ENCODE assay signal across 9 cellular contexts in the genomic region with DNA sequence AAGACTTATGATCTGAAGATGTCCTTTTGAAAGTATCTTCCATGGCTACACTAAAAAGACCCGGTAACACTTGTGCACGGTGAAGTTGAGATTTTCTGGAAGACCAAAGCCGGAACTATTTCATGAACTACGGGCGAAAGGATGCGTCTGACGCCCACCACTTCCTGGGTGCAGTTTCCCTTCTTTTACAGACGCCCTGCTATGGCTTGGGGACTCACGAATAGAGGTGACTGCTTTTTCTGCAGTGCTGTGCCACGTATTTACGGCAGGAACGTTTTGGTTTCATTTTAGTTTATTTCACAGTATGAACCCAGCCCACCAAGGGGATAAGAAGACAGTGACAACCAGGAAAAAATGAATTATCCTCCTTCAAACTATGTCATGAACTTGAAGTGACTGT.
A peak's percentile ranks its signal among the peaks of the same experiment; 100 is the strongest.
DNase-seq lines count a peak whose midpoint lies in the region; ATAC-seq and TF ChIP-seq lines count a peak whose summit lies in the region.
"Had no signal": no experiment of that assay in that cellular context is flagged by ENCODE, and none has a peak within 500 bp of the region (broad histone marks: within the 10 kb centered on the region; RNA-seq: fewer than 3 reads in every experiment).

No MANE protein-coding gene starts in this region.

- no peaks in the 10 kb centered on the region for H3K9me3 ChIP-seq in CD8-positive, alpha-beta T cell (ENCODE audit: low read length)
- no peaks in the 10 kb centered on the region for H3K9me3 ChIP-seq in T-helper 17 cell (ENCODE audit: control insufficient read depth, low read length, poor library complexity, severe bottlenecking)
- no peaks in the 10 kb centered on the region for H3K9me3 ChIP-seq in osteoblast (ENCODE audit: low read depth, low read length)

- CTCF ChIA-PET in CD8-positive, alpha-beta T cell (lab: Charles Lee): interaction anchor here (0.8 to 2.9 kb wide), 4 partner anchors 10 to 45 kb away, joined by 3 to 11 read pairs (median 8); no protein-coding TSS in a partner anchor

- POLR2A ChIA-PET in CD8-positive, alpha-beta T cell (lab: Charles Lee): interaction anchor here (1.0 kb wide), 1 partner anchor 11 kb away, joined by 3 read pairs; no protein-coding TSS in a partner anchor

- H3K79me2 ChIP-seq in osteoblast (ENCODE audit: insufficient read depth, low read length): peaks cover 48% of the 10 kb centered on the region

- no peaks in the 10 kb centered on the region for H3K27me3 Mint-ChIP-seq in CD8-positive, alpha-beta T cell (ENCODE audit: low read depth)
- H3K27me3 Mint-ChIP-seq in T-helper 17 cell: no peaks in the 10 kb centered on the region

- peaks cover 33% of the 10 kb centered on the region for H3K4me1 Mint-ChIP-seq in CD8-positive, alpha-beta T cell (ENCODE audit: low read depth)
- peaks cover 13% of the 10 kb centered on the region for H3K4me1 Mint-ChIP-seq in T-helper 17 cell

- no peaks in the 10 kb centered on the region for H3K9me3 Mint-ChIP-seq in CD8-positive, alpha-beta T cell

- peak; percentile 93 for ATAC-seq in CD8-positive, alpha-beta T cell
- peak; percentile 90 for ATAC-seq in T-helper 17 cell
- no peak for ATAC-seq in GM21515 (IDR thresholded peaks at IDR 0.05; ENCODE audit: unreplicated experiment)

- intact Hi-C loops in CD8-positive, alpha-beta T cell (cut with DNase I, micrococcal nuclease): loop anchor here (1.0 to 5.0 kb wide), 5 partner anchors 180 to 681 kb away; partner anchors contain the start of genes ABLIM2 (in 2 of the 2), ACOX3 (in 1 of the 2), AFAP1 (in 1 of the 2) and TRMT44 (in 1 of the 2)

- H3K36me3 ChIP-seq in CD8-positive, alpha-beta T cell (ENCODE audit: insufficient read depth, low read length): no peaks in the 10 kb centered on the region
- H3K36me3 ChIP-seq in osteoblast (ENCODE audit: insufficient read depth, low read length): peaks cover 76% of the 10 kb centered on the region

- DNase-seq in CD8-positive, alpha-beta T cell: peak; percentile 28 to 79 (median 56)
- DNase-seq in T-helper 17 cell (peak in 2 of 3 donors; percentile 28 to 48), osteoblast (ENCODE audit: insufficient read length, low spot score, missing footprints) (no peak), HCEC 1CT (no peak)
- DNase-seq in activated gamma-delta T cell treated with anti-CD3 and anti-CD28 coated beads, Interleukin-2, amount 50 U/mL, for 16 hours (ENCODE audit: low read depth): peak; percentile 39
- peak; percentile 45 to 55 for DNase-seq in stimulated activated CD4-positive, alpha-beta T cell treated with anti-CD3 and anti-CD28 coated beads, Interleukin-1b, Interleukin-23, amount 100 ng/mL, for 4 hours (ENCODE audit: low read depth in 2 of 2)
- DNase-seq in NK-92 treated with Interleukin-12 subunit alpha and Interleukin-12 subunit beta, amount 100 ng/mL, for 24 hours (lab: John Stamatoyannopoulos, UW): no peak
- DNase-seq: NCI-H510A had no signal

- peak overlapping the region; percentile 92 for H3K27ac Mint-ChIP-seq in CD8-positive, alpha-beta T cell
- peak overlapping the region; percentile 94 for H3K27ac Mint-ChIP-seq in T-helper 17 cell

- TF ChIP-seq CTCF in CD8-positive, alpha-beta T cell (IDR thresholded peaks at IDR 0.05): no peak
- no peak for TF ChIP-seq CTCF in osteoblast (IDR thresholded peaks at IDR 0.05; ENCODE audit: extremely low read depth, low read depth, low read length)

- peaks cover 78% of the 10 kb centered on the region for H4K20me1 ChIP-seq in osteoblast (ENCODE audit: insufficient read depth, low read length)

- H3K4me3 Mint-ChIP-seq in CD8-positive, alpha-beta T cell: peak overlapping the region; percentile 79
- peak overlapping the region; percentile 90 for H3K4me3 Mint-ChIP-seq in T-helper 17 cell

- no peak overlapping the region for H3K4me2 ChIP-seq in osteoblast (ENCODE audit: insufficient read depth, low read length)

- no peak overlapping the region for H2AFZ ChIP-seq in osteoblast (ENCODE audit: low read length)

- H3K27me3 ChIP-seq in CD8-positive, alpha-beta T cell (ENCODE audit: insufficient read depth, low read length): no peaks in the 10 kb centered on the region
- no peaks in the 10 kb centered on the region for H3K27me3 ChIP-seq in osteoblast (ENCODE audit: insufficient read depth, low read length)

- H3K4me3 ChIP-seq in CD8-positive, alpha-beta T cell (ENCODE audit: low read depth, low read length): peak overlapping the region; percentile 19
- no peak overlapping the region for H3K4me3 ChIP-seq in osteoblast (ENCODE audit: insufficient read depth, low read length)

- peak overlapping the region; percentile 42 for H3K27ac ChIP-seq in CD8-positive, alpha-beta T cell (ENCODE audit: low read depth, low read length)
- H3K27ac ChIP-seq in osteoblast (ENCODE audit: low read depth, low read length): no peak overlapping the region

- peaks cover 9% of the 10 kb centered on the region for H3K36me3 Mint-ChIP-seq in CD8-positive, alpha-beta T cell
- no peaks in the 10 kb centered on the region for H3K36me3 Mint-ChIP-seq in T-helper 17 cell (ENCODE audit: low read depth)

- peaks cover 35% of the 10 kb centered on the region for H3K4me1 ChIP-seq in CD8-positive, alpha-beta T cell (ENCODE audit: insufficient read depth, low read length)
- peaks cover 7% of the 10 kb centered on the region for H3K4me1 ChIP-seq in osteoblast (ENCODE audit: insufficient read depth, low read length)

Comparison
In these comparisons a context has a peak if more than half of its experiments do, and no peak if none do; other contexts are left out.
1. DNase-seq: peak in CD8-positive, alpha-beta T cell (7 of 7), T-helper 17 cell (2 of 3), activated gamma-delta T cell treated with anti-CD3 and anti-CD28 coated beads, Interleukin-2, amount 50 U/mL, for 16 hours (single experiment) and stimulated activated CD4-positive, alpha-beta T cell treated with anti-CD3 and anti-CD28 coated beads, Interleukin-1b, Interleukin-23, amount 100 ng/mL, for 4 hours (2 of 2); none in osteoblast (single experiment), HCEC 1CT (single experiment) and NK-92 treated with Interleukin-12 subunit alpha and Interleukin-12 subunit beta, amount 100 ng/mL, for 24 hours (single experiment).